11 cellular contexts compared by ENCODE assay signal in genomic region chr17:73271078-73271477, GRCh38. TPM values are rescaled to one million over a fixed set of nuclear protein-coding genes. Genes with fewer than 3 reads are reported as not detected.
DNase-seq lines count a peak whose midpoint lies in the region; ATAC-seq, FAIRE-seq and TF ChIP-seq lines count a peak whose summit lies in the region.
"Had no signal": no experiment of that assay in that cellular context is flagged by ENCODE, and none has a peak within 500 bp of the region (broad histone marks: within the 10 kb centered on the region; RNA-seq: fewer than 3 reads in every experiment).

No MANE protein-coding gene starts in this region.

- H3K9me3 ChIP-seq in uterus, result no peaks in the 10 kb centered on the region
- H3K9me3 ChIP-seq in vagina, result no peaks in the 10 kb centered on the region
- H3K9me3 ChIP-seq: MG63 had no signal

- TF ChIP-seq CTCF in bronchial epithelial cell (IDR thresholded peaks at IDR 0.05; ENCODE audit: insufficient read depth, low read length, severe bottlenecking), result no peak
- no peak for TF ChIP-seq CTCF in uterus (IDR thresholded peaks at IDR 0.05)
- no peak for TF ChIP-seq CTCF in vagina (IDR thresholded peaks at IDR 0.05)

- no peak for FAIRE-seq in bronchial epithelial cell (lab: Jason Lieb, UNC)

- no peaks in the 10 kb centered on the region for H3K36me3 ChIP-seq in bronchial epithelial cell (ENCODE audit: control insufficient read depth, insufficient read depth, low read length)
- no peaks in the 10 kb centered on the region for H3K36me3 ChIP-seq in uterus
- no peaks in the 10 kb centered on the region for H3K36me3 ChIP-seq in vagina
- H3K36me3 ChIP-seq: MG63 had no signal

- DNase-seq in bronchial epithelial cell (ENCODE audit: low read depth), result peak; percentile 91
- DNase-seq in uterus, result no peak
- no peak for DNase-seq in activated T-cell treated with anti-CD3 and anti-CD28 coated beads for 4 hours
- DNase-seq in vagina (ENCODE audit: extremely low spot score in 2 of 2), result no peak
- DNase-seq in GOT3 (lab: John Stamatoyannopoulos, UW), result no peak
- DNase-seq: central memory CD4-positive, alpha-beta T cell; MG63 had no signal

- no peak overlapping the region for H3K4me3 ChIP-seq in bronchial epithelial cell (ENCODE audit: low read depth, low read length)
- H3K4me3 ChIP-seq in uterus, result no peak overlapping the region
- no peak overlapping the region for H3K4me3 ChIP-seq in vagina
- H3K4me3 ChIP-seq: MG63 had no signal

- intact Hi-C loops in uterus (cut with DNase I; ENCODE audit: low total_unique reads) (no loop called here), vagina (cut with DNase I) (no loop called here)

- ATAC-seq in GM18520 (IDR thresholded peaks at IDR 0.05; ENCODE audit: unreplicated experiment), result peak; percentile 99
- peak; percentile 98 for ATAC-seq in GM21723 (IDR thresholded peaks at IDR 0.05; ENCODE audit: unreplicated experiment)
- ATAC-seq in HG03469 (IDR thresholded peaks at IDR 0.05; ENCODE audit: unreplicated experiment), result peak; percentile 98
- ATAC-seq: activated CD4-positive, CD25-positive, alpha-beta regulatory T cell treated with anti-CD3 and anti-CD28 coated beads, Interleukin-2, amount 50 U/mL, for 24 hours had no signal

- TF ChIP-seq POLR2A in uterus (IDR thresholded peaks at IDR 0.05), result no peak
- no peak for TF ChIP-seq POLR2A in vagina (IDR thresholded peaks at IDR 0.05)

- no peak overlapping the region for H3K27ac ChIP-seq in uterus
- no peak overlapping the region for H3K27ac ChIP-seq in vagina

- H3K27me3 ChIP-seq in bronchial epithelial cell (ENCODE audit: control insufficient read depth, insufficient read depth, low read length) (no peaks in the 10 kb centered on the region), uterus (no peaks in the 10 kb centered on the region), vagina (no peaks in the 10 kb centered on the region)
- H3K27me3 ChIP-seq: MG63 had no signal

- H3K4me1 ChIP-seq in uterus, result no peaks in the 10 kb centered on the region
- no peaks in the 10 kb centered on the region for H3K4me1 ChIP-seq in vagina

RNA-seq across cellular contexts. Expression of gene CPSF4L, which starts 9.4 kb away (rescaled TPM):
- not detected in 2 replicates for total RNA-seq in bronchial epithelial cell
- under 1 TPM in 1 of 4 donors, not detected in 3; 0.34 TPM for total RNA-seq in uterus
- not detected for total RNA-seq in vagina

RNA-seq across cellular contexts. Expression of gene CDC42EP4, which starts 40.7 kb away (rescaled TPM):
- total RNA-seq in bronchial epithelial cell (16.8 and 29.3 TPM in 2 replicates), uterus (100 to 1,000 TPM in 1 of 4 donors, 10 to 100 TPM in 3; 26.6 to 131 (median 70.7) TPM), vagina (73.7 TPM)
